20 cellular contexts compared by ENCODE assay signal in genomic region chr6:169844946-169845345, GRCh38.
DNase-seq lines count a peak whose midpoint lies in the region; ATAC-seq and TF ChIP-seq lines count a peak whose summit lies in the region.
"Had no signal": no experiment of that assay in that cellular context is flagged by ENCODE, and none has a peak within 500 bp of the region (broad histone marks: within the 10 kb centered on the region; RNA-seq: fewer than 3 reads in every experiment).

No MANE protein-coding gene starts in this region.

- TF ChIP-seq EP300 in stomach (IDR thresholded peaks at IDR 0.05): no peak

- no peaks in the 10 kb centered on the region for H4K20me1 ChIP-seq in DOHH2 (ENCODE audit: control insufficient read depth, insufficient read depth, low read depth, low read length)

- no peaks in the 10 kb centered on the region for H3K9me2 ChIP-seq in DOHH2 (replicated peaks; ENCODE audit: control insufficient read depth, low read length)

- no peaks in the 10 kb centered on the region for H3F3A ChIP-seq in DOHH2 (ENCODE audit: control insufficient read depth, insufficient read depth)

- H3K27ac ChIP-seq in DOHH2 (ENCODE audit: low read depth, low read length) (no peak overlapping the region), stomach (no peak overlapping the region)
- H3K27ac ChIP-seq: 22Rv1 had no signal

- H3K4me3 ChIP-seq in DOHH2 (ENCODE audit: low read length): 0 out of 2 replicates have a peak overlapping the region, but pooled peaks have one; percentile 17
- no peak overlapping the region for H3K4me3 ChIP-seq in stomach

- H3K4me1 ChIP-seq in DOHH2 (ENCODE audit: control insufficient read depth, low read length): peaks cover 21% of the 10 kb centered on the region
- H3K4me1 ChIP-seq in stomach: no peaks in the 10 kb centered on the region
- H3K4me1 ChIP-seq: Caco-2 had no signal

- DNase-seq in NCI-H146 (lab: John Stamatoyannopoulos, UW): peak; percentile 56
- DNase-seq in NCI-H146 treated with DMSO at 0.1 percent for 48 hours (lab: John Stamatoyannopoulos, UW; ENCODE audit: unreplicated experiment): no peak
- peak; percentile 38 for DNase-seq in left lobe of liver (ENCODE audit: low spot score)
- peak; percentile 22 for DNase-seq in stomach
- no peak for DNase-seq in NCI-H524 treated with DMSO at 0.1 percent for 48 hours (lab: John Stamatoyannopoulos, UW)
- DNase-seq: Caco-2; CD4-positive, CD25-positive, alpha-beta regulatory T cell; GDM1; HCEC 1CT; NCI-H1417 treated with DMSO at 0.1 percent for 48 hours; NCI-H2029; NCI-H2171 treated with DMSO at 0.1 percent for 48 hours; NCI-H446; NK-92 treated with Interleukin-12 subunit alpha and Interleukin-12 subunit beta, amount 100 ng/mL, for 24 hours; RPMI8226; SIG-M5 had no signal

- H3K9me3 ChIP-seq in DOHH2 (ENCODE audit: control insufficient read depth, insufficient read depth, low read length): peaks cover 4% of the 10 kb centered on the region; the same call in 1 of the 2 replicates
- no peaks in the 10 kb centered on the region for H3K9me3 ChIP-seq in stomach
- H3K9me3 ChIP-seq: Caco-2 had no signal

- TF ChIP-seq CTCF in DOHH2 (IDR thresholded peaks at IDR 0.05; ENCODE audit: low read depth, low read length, poor library complexity, severe bottlenecking) (no peak), stomach (IDR thresholded peaks at IDR 0.05) (no peak)

- ATAC-seq in left lobe of liver (no peak), HG03045 (IDR thresholded peaks at IDR 0.05; ENCODE audit: unreplicated experiment) (no peak), GM19467 (IDR thresholded peaks at IDR 0.05; ENCODE audit: unreplicated experiment) (no peak)

- peaks cover 6% of the 10 kb centered on the region; the same call in 1 of the 2 replicates for H3K27me3 ChIP-seq in DOHH2 (ENCODE audit: control insufficient read depth, low read length)
- H3K27me3 ChIP-seq in stomach: no peaks in the 10 kb centered on the region

- TF ChIP-seq POLR2A in stomach (IDR thresholded peaks at IDR 0.05): no peak

- H3K79me2 ChIP-seq in DOHH2 (ENCODE audit: control insufficient read depth, low read length): no peaks in the 10 kb centered on the region

- no peaks in the 10 kb centered on the region for H3K36me3 ChIP-seq in DOHH2 (ENCODE audit: control insufficient read depth, low read length)
- H3K36me3 ChIP-seq in stomach: no peaks in the 10 kb centered on the region

- peak overlapping the region; percentile 45 for H3K4me2 ChIP-seq in DOHH2 (ENCODE audit: low read length)

- WGBS in stomach, 5 donors: 72 to 79% (median 74%) methylated on average over 9 of the region's 9 CpGs

- intact Hi-C loops in stomach (cut with DNase I; ENCODE audit: low total_unique reads): no loop called here

Comparison
In these comparisons a context has a peak if more than half of its experiments do, and no peak if none do; other contexts are left out.
1. DNase-seq: peak in NCI-H146 (single experiment), left lobe of liver (single experiment) and stomach (single experiment); none in NCI-H146 treated with DMSO at 0.1 percent for 48 hours (single experiment) and NCI-H524 treated with DMSO at 0.1 percent for 48 hours (single experiment).